27 cellular contexts compared by ENCODE assay signal in genomic region chr2:97743913-97744312, GRCh38. TPM values are rescaled to one million over a fixed set of nuclear protein-coding genes. Genes with fewer than 3 reads are reported as not detected.
DNase-seq lines count a peak whose midpoint lies in the region; ATAC-seq, FAIRE-seq and TF ChIP-seq lines count a peak whose summit lies in the region.
"Had no signal": no experiment of that assay in that cellular context is flagged by ENCODE, and none has a peak within 500 bp of the region (broad histone marks: within the 10 kb centered on the region; RNA-seq: fewer than 3 reads in every experiment).

No MANE protein-coding gene starts in this region.

- in situ Hi-C loops in HepG2 (cut with HindIII; ENCODE audit: extremely low pct_ligation_motif_present, low pct_unique_long_range_greater_than_20kb), result loop anchor here (5.0 kb wide), 1 partner anchor 42 kb away; no protein-coding TSS in a partner anchor

- H3K27me3 ChIP-seq in HepG2 (ENCODE audit: control insufficient read depth in 1 of 2, insufficient read depth in 2 of 2, low read length in 2 of 2) (peaks cover under 1 to 2% of the 10 kb centered on the region in 2 experiments; a peak in 2 of 5 replicates), right lobe of liver (no peaks in the 10 kb centered on the region)
- H3K27me3 ChIP-seq: body of pancreas had no signal

- H3K4me1 Mint-ChIP-seq in activated CD4-positive, alpha-beta T cell treated with anti-CD3 and anti-CD28 coated beads for 36 hours, result peaks cover 65% of the 10 kb centered on the region
- peaks cover 28% of the 10 kb centered on the region for H3K4me1 Mint-ChIP-seq in endothelial cell (ENCODE audit: unreplicated experiment)

- no peak overlapping the region for H2AFZ ChIP-seq in HepG2 (ENCODE audit: low read length)

- peak; percentile 54 for FAIRE-seq in HepG2 (lab: Jason Lieb, UNC)
- FAIRE-seq: GM12892 had no signal

- H3K36me3 ChIP-seq in HepG2 (replicated peaks in 1 of 2; ENCODE audit: control insufficient read depth in 1 of 2, insufficient read depth in 2 of 2, low read length in 2 of 2), result no peaks in the 10 kb centered on the region
- H3K36me3 ChIP-seq in right lobe of liver, result no peaks in the 10 kb centered on the region
- H3K36me3 ChIP-seq: lower lobe of right lung had no signal

- intact Hi-C loops in activated CD4-positive, alpha-beta T cell treated with anti-CD3 and anti-CD28 coated beads for 36 hours (cut with DNase I, micrococcal nuclease), result loop anchor here (2.0 to 10.0 kb wide), 2 partner anchors 25 to 641 kb away; no protein-coding TSS in a partner anchor
- intact Hi-C loops in HepG2 (cut with micrococcal nuclease; ENCODE audit: unreplicated experiment) (no loop called here), right lobe of liver (cut with DNase I) (no loop called here)

- BruUV-seq in HepG2 (replicated peaks; lab: Mats Ljungman, UMichigan), result no TSS peak

- 51% methylated on average over 6 of the region's 6 CpGs for WGBS in HepG2 (ENCODE audit: low lambda C conversion rate)
- WGBS in right lobe of liver (ENCODE audit: insufficient coverage, low coverage, low lambda C conversion rate, missing lambda C conversion rate), result 90% methylated on average over 6 of the region's 6 CpGs

- no peak overlapping the region for H3K4me3 Mint-ChIP-seq in activated CD4-positive, alpha-beta T cell treated with anti-CD3 and anti-CD28 coated beads for 36 hours
- H3K4me3 Mint-ChIP-seq in endothelial cell (ENCODE audit: unreplicated experiment), result peak overlapping the region; percentile 69

- H3K4me2 ChIP-seq in HepG2 (ENCODE audit: low read depth, low read length), result 0 out of 2 replicates have a peak overlapping the region, but pooled peaks have one; percentile 2
- H3K4me2 ChIP-seq: SK-N-SH, smooth muscle cell had no signal

- TF ChIP-seq EP300 in HepG2 (IDR thresholded peaks at IDR 0.05; ENCODE audit: low read depth in 2 of 2, low read length in 2 of 2) (peak in 1 of 2 experiments; percentile 38; a peak in 1 of 4 replicates), HepG2 (CRISPR knock-in tag; IDR thresholded peaks at IDR 0.05; ENCODE audit: borderline replicate concordance) (no peak)

- TF ChIP-seq CTCF in HepG2 (CRISPR knock-in tag; IDR thresholded peaks at IDR 0.05), result no peak
- no peak for TF ChIP-seq CTCF in right lobe of liver (IDR thresholded peaks at IDR 0.05)
- no peak for TF ChIP-seq CTCF in endothelial cell (IDR thresholded peaks at IDR 0.05; ENCODE audit: unreplicated experiment)

- H3K4me1 ChIP-seq in HepG2 (ENCODE audit: insufficient read depth, low read length), result peaks cover 35% of the 10 kb centered on the region
- H3K4me1 ChIP-seq in right lobe of liver, result no peaks in the 10 kb centered on the region
- H3K4me1 ChIP-seq: Caco-2, tibial artery had no signal

- H3K9me3 ChIP-seq in HepG2 (ENCODE audit: low read length) (no peaks in the 10 kb centered on the region), right lobe of liver (no peaks in the 10 kb centered on the region)
- H3K9me3 ChIP-seq: body of pancreas, Caco-2, lower lobe of right lung, SK-N-SH, tibial artery had no signal

- H3K9ac ChIP-seq in HepG2 (ENCODE audit: insufficient read depth, low read depth, low read length), result no peak overlapping the region
- H3K9ac ChIP-seq: SK-N-SH had no signal

- H3K9me3 Mint-ChIP-seq in activated CD4-positive, alpha-beta T cell treated with anti-CD3 and anti-CD28 coated beads for 36 hours (ENCODE audit: low read depth), result no peaks in the 10 kb centered on the region
- no peaks in the 10 kb centered on the region for H3K9me3 Mint-ChIP-seq in endothelial cell (ENCODE audit: unreplicated experiment)

- no peak for DNase-seq in activated CD4-positive, alpha-beta T cell treated with anti-CD3 and anti-CD28 coated beads for 36 hours
- no peak for DNase-seq in activated CD4-positive, alpha-beta T cell treated with anti-CD3 and anti-CD28 coated beads for 1 hour
- peak; percentile 55 for DNase-seq in HepG2 (ENCODE audit: low spot score)
- no peak for DNase-seq in right lobe of liver
- DNase-seq in endothelial cell (ENCODE audit: low spot score), result no peak
- no peak for DNase-seq in NCI-H187 (lab: John Stamatoyannopoulos, UW)
- DNase-seq: AML-193; body of pancreas; Caco-2; DMS79 treated with DMSO at 0.1 percent for 48 hours; lower lobe of right lung; NCI-H1694 treated with DMSO at 0.1 percent for 48 hours; NCI-H526; nucleus accumbens; SK-N-SH; stimulated activated CD4-positive, alpha-beta T cell treated with anti-CD3 and anti-CD28 coated beads, Interleukin-4, amount 100 ng/mL, for 1 hour; stimulated activated naive CD8-positive, alpha-beta T cell treated with anti-CD3 and anti-CD28 coated beads, Interleukin-15, Interleukin-2, amounts not matched to agents 100 U/mL and 50 U/mL, for 24 hours; tibial artery had no signal

- ATAC-seq in activated CD4-positive, alpha-beta T cell treated with anti-CD3 and anti-CD28 coated beads for 36 hours, result no peak
- ATAC-seq in HepG2 (peak; percentile 18; the same call in 2 of the 3 replicates), right lobe of liver (no peak), GM18858 (IDR thresholded peaks at IDR 0.05; ENCODE audit: unreplicated experiment) (no peak), SK-N-SH treated with all-trans-retinoic acid at 6 μM for 48 hours (no peak)
- ATAC-seq: body of pancreas; HCT116; lower lobe of right lung; stimulated activated naive CD8-positive, alpha-beta T cell treated with anti-CD3 and anti-CD28 coated beads, Interleukin-15, Interleukin-2, amounts not matched to agents 100 U/mL and 50 U/mL, for 24 hours had no signal

- H3K79me2 ChIP-seq in HepG2 (ENCODE audit: insufficient read depth, low read length), result no peaks in the 10 kb centered on the region

- no peaks in the 10 kb centered on the region for H4K20me1 ChIP-seq in HepG2 (ENCODE audit: insufficient read depth, low read length)

- H3K4me3 ChIP-seq in HepG2 (replicated peaks in 1 of 3; ENCODE audit: insufficient read depth in 1 of 3, low read depth in 2 of 3, low read length in 3 of 3), result no peak overlapping the region
- H3K4me3 ChIP-seq in right lobe of liver, result no peak overlapping the region
- H3K4me3 ChIP-seq: body of pancreas, coronary artery, lower lobe of right lung, smooth muscle cell, tibial artery had no signal

- H3K27ac Mint-ChIP-seq in activated CD4-positive, alpha-beta T cell treated with anti-CD3 and anti-CD28 coated beads for 36 hours, result peak overlapping the region; percentile 32
- no peak overlapping the region for H3K27ac Mint-ChIP-seq in endothelial cell (ENCODE audit: unreplicated experiment)

- H3K36me3 Mint-ChIP-seq in activated CD4-positive, alpha-beta T cell treated with anti-CD3 and anti-CD28 coated beads for 36 hours (ENCODE audit: low read depth), result peaks cover 35% of the 10 kb centered on the region
- peaks cover 22% of the 10 kb centered on the region for H3K36me3 Mint-ChIP-seq in endothelial cell (ENCODE audit: low read depth, unreplicated experiment)

- POLR2A ChIA-PET in activated CD4-positive, alpha-beta T cell treated with anti-CD3 and anti-CD28 coated beads for 36 hours (lab: Charles Lee), result interaction anchor here (0.6 kb wide), 1 partner anchor 22 kb away, joined by 3 read pairs; no protein-coding TSS in a partner anchor
- POLR2A ChIA-PET in HepG2 (lab: Yijun Ruan, JAX), result no interaction called here

- TF ChIP-seq RAD21 in HepG2 (CRISPR knock-in tag; IDR thresholded peaks at IDR 0.05), result no peak

- H3K27ac ChIP-seq in HepG2 (ENCODE audit: extremely low read length, insufficient read depth, low read length) (no peak overlapping the region), right lobe of liver (no peak overlapping the region)
- H3K27ac ChIP-seq: body of pancreas, coronary artery, lower lobe of right lung, tibial artery had no signal

- TF ChIP-seq POLR2A in HepG2 (IDR thresholded peaks at IDR 0.05; ENCODE audit: insufficient read depth in 1 of 2, low read depth in 2 of 2, low read length in 2 of 2) (no peak), right lobe of liver (IDR thresholded peaks at IDR 0.05) (no peak)

- CTCF ChIA-PET in activated CD4-positive, alpha-beta T cell treated with anti-CD3 and anti-CD28 coated beads for 36 hours (lab: Charles Lee), result interaction anchor here (1.1 to 4.8 kb wide), 4 partner anchors 16 to 153 kb away, joined by 4 to 29 read pairs (median 14); no protein-coding TSS in a partner anchor
- CTCF ChIA-PET in HepG2 (lab: Yijun Ruan, JAX; ENCODE audit: low intra/inter-chr PET ratio, low total read pairs), result no interaction called here

- H3K27me3 Mint-ChIP-seq in activated CD4-positive, alpha-beta T cell treated with anti-CD3 and anti-CD28 coated beads for 36 hours, result no peaks in the 10 kb centered on the region
- no peaks in the 10 kb centered on the region for H3K27me3 Mint-ChIP-seq in endothelial cell (ENCODE audit: unreplicated experiment)

TF ChIP-seq in SK-N-SH treated with all-trans-retinoic acid at 6 μM for 48 hours, 23 proteins besides CTCF, POLR2A, EP300 and RAD21 (continues in another document):
- TF ChIP-seq CSDC2 (CRISPR knock-in tag; IDR thresholded peaks at IDR 0.05), result no peak

RNA-seq across cellular contexts. Expression of gene ZAP70, which starts 30.5 kb away (rescaled TPM):
- total RNA-seq in activated CD4-positive, alpha-beta T cell treated with anti-CD3 and anti-CD28 coated beads for 36 hours, result 100 to 1,000 TPM; 153 to 156 TPM
- total RNA-seq in HepG2 (2016; rRNA removed; fragmentation: Illumina TruSeq; extraction: Trizol) (0.18 and 0.51 TPM in 2 replicates), right lobe of liver (1 to 10 TPM in 4 of 6 experiments, under 1 TPM in 2; 0.74 to 2.1 (median 1.4) TPM), endothelial cell (ENCODE audit: unreplicated experiment) (93.4 TPM)
- total RNA-seq in HepG2 (2016; cell fraction: cytosol; rRNA removed; fragmentation: Illumina TruSeq; extraction: Trizol; ENCODE audit: low read depth), result not detected in 2 replicates
- total RNA-seq in HepG2 (2016; cell fraction: insoluble cytoplasmic fraction; rRNA removed; fragmentation: Illumina TruSeq; extraction: Trizol), result 0.24 and 0.43 TPM in 2 replicates
- not detected in 2 replicates for total RNA-seq in HepG2 (2016; cell fraction: membrane; rRNA removed; fragmentation: Illumina TruSeq; extraction: Trizol)
- total RNA-seq in HepG2 (2016; cell fraction: nucleus; rRNA removed; fragmentation: Illumina TruSeq; extraction: Trizol), result 0.28 and 0.31 TPM in 2 replicates
- 4.0 and 7.1 TPM in 2 replicates for polyA plus RNA-seq in HepG2 (2011; rRNA removed)
- polyA plus RNA-seq in HepG2 (2011; cell fraction: cytosol; rRNA removed), result 2.5 and 3.2 TPM in 2 replicates
- polyA plus RNA-seq in HepG2 (2011; cell fraction: nucleus; rRNA removed), result 64.9 and 67.7 TPM in 2 replicates
- 2.2 and 3.6 TPM in 2 replicates for polyA plus RNA-seq in HepG2 (2012)
- polyA plus RNA-seq in HepG2 (2016; cell fraction: cytosol; fragmentation: Illumina TruSeq; extraction: Trizol; ENCODE audit: low read depth), result not detected in 2 replicates
- polyA plus RNA-seq in HepG2 (2016; cell fraction: insoluble cytoplasmic fraction; fragmentation: Illumina TruSeq; extraction: Trizol; ENCODE audit: low read depth), result 0.27 and 0.57 TPM in 2 replicates
- not detected in 2 replicates for polyA plus RNA-seq in HepG2 (2016; cell fraction: membrane; fragmentation: Illumina TruSeq; extraction: Trizol; ENCODE audit: low read depth)
- 1.00 and 1.1 TPM in 2 replicates for polyA plus RNA-seq in HepG2 (2016; cell fraction: nucleus; fragmentation: Illumina TruSeq; extraction: Trizol; ENCODE audit: insufficient read depth, low read depth)
- polyA minus RNA-seq in HepG2 (2011; rRNA and poly(A)+ RNA removed; ENCODE audit: low replicate concordance), result 5.3 TPM in 1 of 2 replicates, not detected in the other
- 1.5 and 1.6 TPM in 2 replicates for polyA minus RNA-seq in HepG2 (2011; cell fraction: cytosol; rRNA and poly(A)+ RNA removed)
- 5.0 and 5.6 TPM in 2 replicates for polyA minus RNA-seq in HepG2 (2011; cell fraction: nucleus; rRNA and poly(A)+ RNA removed)
- total RNA-seq: A172, fibroblast of lung, kidney epithelial cell had no signal
- polyA plus RNA-seq: fibroblast of lung had no signal

Comparison
In these comparisons a context has a peak if more than half of its experiments do, and no peak if none do; other contexts are left out.
1. RNA of gene ZAP70, which starts 30.5 kb away (total RNA-seq): 153 to 156 TPM in activated CD4-positive, alpha-beta T cell treated with anti-CD3 and anti-CD28 coated beads for 36 hours and 93.4 TPM in endothelial cell (single experiment); 0.74 to 2.1 TPM in right lobe of liver and 0.18 to 0.51 TPM in HepG2; every median in the first group is over 10 times any median in the second.
2. intact Hi-C loops: an anchor here in activated CD4-positive, alpha-beta T cell treated with anti-CD3 and anti-CD28 coated beads for 36 hours (2.0 to 10.0 kb wide); none called in HepG2 and right lobe of liver.